In genomic region chr7:155363146-155363539, GRCh38 we compare ENCODE assay signal across 22 cellular contexts.
"Had no signal": no experiment of that assay in that cellular context is flagged by ENCODE, and none has a peak within 500 bp of the region (broad histone marks: within the 10 kb centered on the region; RNA-seq: fewer than 3 reads in every experiment).

No MANE protein-coding gene starts in this region.

- DNase-seq: activated B cell treated with CpG ODN at 0.5 μM for 24 hours; activated CD4-positive, alpha-beta T cell treated with anti-CD3 and anti-CD28 coated beads for 1 hour; activated CD4-positive, alpha-beta T cell treated with anti-CD3 and anti-CD28 coated beads, Interleukin-2, amount 10 ng/mL, durations not matched to agents 24 days and 14 days; activated CD4-positive, alpha-beta T cell treated with anti-CD3 and anti-CD28 coated beads, Interleukin-2, amount 50 U/mL, for 48 hours; activated effector memory CD4-positive, alpha-beta T cell treated with anti-CD3 and anti-CD28 coated beads, Interleukin-2, amount 50 U/mL, for 16 hours; activated naive CD4-positive, alpha-beta T cell treated with Interleukin-2 at 50 U/mL for 16 hours; activated T-cell treated with anti-CD3 and anti-CD28 coated beads, Interleukin-2, amount 50 U/mL, for 4 hours; amygdala; brain microvascular endothelial cell; NCI-H1048; NCI-H146; NCI-H187 treated with DMSO at 0.1 percent for 48 hours; NCI-H2081 treated with DMSO at 0.1 percent for 48 hours; NCI-H446; NCI-H524; PC-3; SIG-M5; T-cell; T-helper 2 cell; T1000 had no signal

- H3K27ac ChIP-seq: brain microvascular endothelial cell, cardiac muscle cell, SK-N-MC had no signal

- H3K4me3 ChIP-seq: cardiac muscle cell, SK-N-MC had no signal

- ATAC-seq: activated T-cell treated with anti-CD3 and anti-CD28 coated beads, Interleukin-2, amount 50 U/mL, for 4 hours; T-cell had no signal

- H3K36me3 ChIP-seq: brain microvascular endothelial cell, cardiac muscle cell had no signal
